In genomic region chr5:100270323-100270771, GRCh38 we compare ENCODE assay signal across 12 cellular contexts.
DNase-seq lines count a peak whose midpoint lies in the region; ATAC-seq lines count a peak whose summit lies in the region.
"Had no signal": no experiment of that assay in that cellular context is flagged by ENCODE, and none has a peak within 500 bp of the region (broad histone marks: within the 10 kb centered on the region; RNA-seq: fewer than 3 reads in every experiment).

No MANE protein-coding gene starts in this region.

- DNase-seq in KBM-7: peak; percentile 65
- peak; percentile 13 for DNase-seq in epidermal melanocyte (ENCODE audit: insufficient read length, low spot score)
- DNase-seq in superior temporal gyrus (ENCODE audit: extremely low spot score): peak; percentile 55
- no peak for DNase-seq in HT-29 (ENCODE audit: low spot score)
- no peak for DNase-seq in activated CD4-positive, alpha-beta T cell treated with anti-CD3 and anti-CD28 coated beads, Interleukin-2, amount 50 U/mL, for 4 hours
- DNase-seq in NCI-H345 (lab: John Stamatoyannopoulos, UW): no peak
- DNase-seq: activated gamma-delta T cell treated with Interleukin-2 at 50 U/mL for 16 hours, EL, left ventricle myocardium superior, NCI-H510A treated with DMSO at 0.1 percent for 48 hours, spleen had no signal

- in situ Hi-C loops in KBM-7 (cut with MboI; ENCODE audit: low pct_unique_long_range_greater_than_20kb, low sequenced_read_pairs): no loop called here

- ATAC-seq in GM21528 (IDR thresholded peaks at IDR 0.05; ENCODE audit: low FRiP score, unreplicated experiment): peak; percentile 53
- ATAC-seq: left ventricle myocardium superior had no signal

Comparison
In these comparisons a context has a peak if more than half of its experiments do, and no peak if none do; other contexts are left out.
1. DNase-seq: peak in KBM-7 (single experiment), epidermal melanocyte (single experiment) and superior temporal gyrus (single experiment); none in HT-29 (single experiment), activated CD4-positive, alpha-beta T cell treated with anti-CD3 and anti-CD28 coated beads, Interleukin-2, amount 50 U/mL, for 4 hours (0 of 2) and NCI-H345 (single experiment).